Comparison of ENCODE assay signal across 12 cellular contexts in genomic region chr6:57265755-57266221, GRCh38. TPM values are rescaled to one million over a fixed set of nuclear protein-coding genes. Genes with fewer than 3 reads are reported as not detected.
DNase-seq lines count a peak whose midpoint lies in the region; ATAC-seq, FAIRE-seq and TF ChIP-seq lines count a peak whose summit lies in the region.
"Had no signal": no experiment of that assay in that cellular context is flagged by ENCODE, and none has a peak within 500 bp of the region (broad histone marks: within the 10 kb centered on the region; RNA-seq: fewer than 3 reads in every experiment).

No MANE protein-coding gene starts in this region.

- 0 out of 2 replicates have a peak, but pooled peaks cover 5% of the 10 kb centered on the region for H3K4me1 ChIP-seq in MM.1S (ENCODE audit: low read length)
- H3K4me1 ChIP-seq in right atrium auricular region, result peaks cover 0 to 8% of the 10 kb centered on the region in 2 donors

- H3K27ac ChIP-seq in MM.1S (ENCODE audit: low read length) (no peak overlapping the region; the same call in 1 of the 2 replicates), right atrium auricular region (no peak overlapping the region)
- H3K27ac ChIP-seq: neutrophil had no signal

- H3K36me3 ChIP-seq in MM.1S (replicated peaks; ENCODE audit: insufficient read depth, low read length), result no peaks in the 10 kb centered on the region
- H3K36me3 ChIP-seq in bronchial epithelial cell (ENCODE audit: control insufficient read depth, insufficient read depth, low read length), result no peaks in the 10 kb centered on the region
- no peaks in the 10 kb centered on the region for H3K36me3 ChIP-seq in right atrium auricular region
- H3K36me3 ChIP-seq: neutrophil had no signal

- H2AFZ ChIP-seq in MM.1S (ENCODE audit: low read length), result 0 out of 2 replicates have a peak overlapping the region, but pooled peaks have one; percentile 5

- peak; percentile 64 for DNase-seq in AG10803 (ENCODE audit: low read depth)
- peak; percentile 31 for DNase-seq in MM.1S
- DNase-seq in bronchial epithelial cell (ENCODE audit: low read depth), result peak; percentile 40
- peak; percentile 37 for DNase-seq in kidney tubule cell (ENCODE audit: low spot score)
- DNase-seq in right atrium auricular region (ENCODE audit: low spot score), result no peak
- DNase-seq in NOMO-1 treated with dmso at 0.1 percent for 144 hours (lab: John Stamatoyannopoulos, UW; ENCODE audit: unreplicated experiment), result no peak
- DNase-seq in SHP77 (lab: John Stamatoyannopoulos, UW), result no peak
- DNase-seq: activated CD8-positive, alpha-beta memory T cell treated with anti-CD3 and anti-CD28 coated beads, Interleukin-2, amount 50 U/mL, for 4 hours; left colon; NCI-H2081 had no signal

- peak overlapping the region; percentile 36 for H3K4me2 ChIP-seq in MM.1S (ENCODE audit: low read depth, low read length)

- no peak for FAIRE-seq in bronchial epithelial cell (lab: Jason Lieb, UNC)

- no peaks in the 10 kb centered on the region for H3F3A ChIP-seq in MM.1S (ENCODE audit: insufficient read depth, low read length)

- no peaks in the 10 kb centered on the region for H3K27me3 ChIP-seq in MM.1S (replicated peaks; ENCODE audit: insufficient read depth, low read length)
- no peaks in the 10 kb centered on the region for H3K27me3 ChIP-seq in bronchial epithelial cell (ENCODE audit: control insufficient read depth, insufficient read depth, low read length)
- no peaks in the 10 kb centered on the region for H3K27me3 ChIP-seq in right atrium auricular region
- H3K27me3 ChIP-seq: neutrophil had no signal

- H3K9me3 ChIP-seq in MM.1S (replicated peaks; ENCODE audit: insufficient read depth, low read length) (no peaks in the 10 kb centered on the region), right atrium auricular region (no peaks in the 10 kb centered on the region)
- H3K9me3 ChIP-seq: neutrophil had no signal

- no peaks in the 10 kb centered on the region for H3K79me2 ChIP-seq in MM.1S (ENCODE audit: low read length)

- no peaks in the 10 kb centered on the region for H3K9me2 ChIP-seq in MM.1S (replicated peaks; ENCODE audit: insufficient read depth, low read length)

- H3K9ac ChIP-seq in MM.1S (ENCODE audit: low read length), result no peak overlapping the region

- TF ChIP-seq CTCF in AG10803 (conservative IDR thresholded peaks at IDR 0.05; ENCODE audit: low read length) (no peak), MM.1S (IDR thresholded peaks at IDR 0.05; ENCODE audit: low read length) (no peak), bronchial epithelial cell (IDR thresholded peaks at IDR 0.05; ENCODE audit: insufficient read depth, low read length, severe bottlenecking) (no peak), right atrium auricular region (IDR thresholded peaks at IDR 0.05) (no peak)

- ATAC-seq in GM18870 (IDR thresholded peaks at IDR 0.05; ENCODE audit: unreplicated experiment), result no peak
- ATAC-seq: left colon had no signal

- no peaks in the 10 kb centered on the region for H4K20me1 ChIP-seq in MM.1S (ENCODE audit: insufficient read depth, low read length)

- H3K4me3 ChIP-seq in AG10803 (ENCODE audit: low read length) (no peak overlapping the region), MM.1S (ENCODE audit: low read length) (no peak overlapping the region), bronchial epithelial cell (ENCODE audit: low read depth, low read length) (no peak overlapping the region), right atrium auricular region (no peak overlapping the region)

RNA-seq across cellular contexts. Expression of gene RAB23, which starts 43.7 kb away (rescaled TPM):
- total RNA-seq in bronchial epithelial cell (26.1 and 27.7 TPM in 2 replicates), right atrium auricular region (1 to 10 TPM; 8.6 to 10.0 TPM)

RNA-seq across cellular contexts. Expression of gene PRIM2, which starts 51.6 kb away (rescaled TPM):
- 10.1 and 14.7 TPM in 2 replicates for total RNA-seq in bronchial epithelial cell
- total RNA-seq in right atrium auricular region, result 1 to 10 TPM; 2.8 to 4.3 TPM

Comparison
In these comparisons a context has a peak if more than half of its experiments do, and no peak if none do; other contexts are left out.
1. DNase-seq: peak in AG10803 (single experiment), MM.1S (single experiment), bronchial epithelial cell (single experiment) and kidney tubule cell (single experiment); none in right atrium auricular region (single experiment), NOMO-1 treated with dmso at 0.1 percent for 144 hours (single experiment) and SHP77 (0 of 2).